19 cellular contexts compared by ENCODE assay signal in genomic region chr16:10966129-10966528, GRCh38. TPM values are rescaled to one million over a fixed set of nuclear protein-coding genes. Genes with fewer than 3 reads are reported as not detected.
DNase-seq lines count a peak whose midpoint lies in the region; ATAC-seq and TF ChIP-seq lines count a peak whose summit lies in the region.
"Had no signal": no experiment of that assay in that cellular context is flagged by ENCODE, and none has a peak within 500 bp of the region (broad histone marks: within the 10 kb centered on the region; RNA-seq: fewer than 3 reads in every experiment).

No MANE protein-coding gene starts in this region.

- DNase-seq in activated naive CD4-positive, alpha-beta T cell treated with anti-CD3 and anti-CD28 coated beads, Interleukin-2, amount 50 U/mL, for 16 hours, result no peak
- no peak for DNase-seq in activated naive CD4-positive, alpha-beta T cell treated with anti-CD3 and anti-CD28 coated beads, Interleukin-2, amount 50 U/mL, for 72 hours (ENCODE audit: low spot score in 2 of 2)
- DNase-seq in stimulated activated naive B cell treated with anti-CD40 and anti-IgM and Interleukin-4, amounts not matched to agents 10 μg/mL and 1 μg/mL and 100 μg/mL, for 72 hours, result no peak
- DNase-seq in NCI-H1436 treated with DMSO at 0.1 percent for 48 hours (lab: John Stamatoyannopoulos, UW) (no peak), H4 (ENCODE audit: low spot score) (no peak), NCI-H187 (lab: John Stamatoyannopoulos, UW) (no peak)
- DNase-seq: adrenal gland, EL, esophagus squamous epithelium, IMR-90, NCI-H1092, NCI-H69, pancreas, PC-9, sigmoid colon, substantia nigra had no signal

- H3K9ac ChIP-seq in OCI-LY1 (ENCODE audit: low read length), result no peak overlapping the region

- H3K4me2 ChIP-seq in OCI-LY1 (ENCODE audit: low read length), result no peak overlapping the region
- H3K4me2 ChIP-seq: PC-9 had no signal

- no peaks in the 10 kb centered on the region for H3K9me3 Mint-ChIP-seq in activated naive CD4-positive, alpha-beta T cell treated with anti-CD3 and anti-CD28 coated beads, Interleukin-2, amount 50 U/mL, for 24 hours
- H3K9me3 Mint-ChIP-seq in activated naive CD4-positive, alpha-beta T cell treated with anti-CD3 and anti-CD28 coated beads, Interleukin-2, amount 50 U/mL, for 72 hours, result peaks cover 0 to 8% of the 10 kb centered on the region in 2 donors
- H3K9me3 Mint-ChIP-seq in stimulated activated naive B cell treated with anti-CD40 and anti-IgM and Interleukin-4, amounts not matched to agents 10 μg/mL and 1 μg/mL and 100 μg/mL, for 72 hours, result peaks cover 6 to 8% of the 10 kb centered on the region in 2 donors

- H3K4me3 ChIP-seq in OCI-LY1 (ENCODE audit: low read depth, low read length, poor library complexity, severe bottlenecking), result no peak overlapping the region
- H3K4me3 ChIP-seq: adrenal gland, cardiac muscle cell, esophagus squamous epithelium, pancreas, PC-9, sigmoid colon had no signal

- no peaks in the 10 kb centered on the region for H3K79me2 ChIP-seq in OCI-LY1 (ENCODE audit: insufficient read depth, low read length)

- H3K36me3 Mint-ChIP-seq in activated naive CD4-positive, alpha-beta T cell treated with anti-CD3 and anti-CD28 coated beads, Interleukin-2, amount 50 U/mL, for 24 hours, result peaks cover 11% of the 10 kb centered on the region
- peaks cover 17 to 31% of the 10 kb centered on the region in 2 donors for H3K36me3 Mint-ChIP-seq in activated naive CD4-positive, alpha-beta T cell treated with anti-CD3 and anti-CD28 coated beads, Interleukin-2, amount 50 U/mL, for 72 hours
- peaks cover 74 to 93% of the 10 kb centered on the region in 2 donors for H3K36me3 Mint-ChIP-seq in stimulated activated naive B cell treated with anti-CD40 and anti-IgM and Interleukin-4, amounts not matched to agents 10 μg/mL and 1 μg/mL and 100 μg/mL, for 72 hours

- H3K9me3 ChIP-seq in OCI-LY1 (ENCODE audit: low read length), result no peaks in the 10 kb centered on the region
- H3K9me3 ChIP-seq: adrenal gland, esophagus squamous epithelium, pancreas, sigmoid colon had no signal

- H2AFZ ChIP-seq in OCI-LY1 (ENCODE audit: low read length), result no peak overlapping the region
- H2AFZ ChIP-seq: PC-9 had no signal

- H3K36me3 ChIP-seq in OCI-LY1 (ENCODE audit: insufficient read depth, low read length), result peaks cover 37% of the 10 kb centered on the region
- H3K36me3 ChIP-seq: cardiac muscle cell, pancreas had no signal

- H3K4me1 ChIP-seq in OCI-LY1 (ENCODE audit: insufficient read depth, low read length, severe bottlenecking), result peaks cover 27% of the 10 kb centered on the region

- H3K9me2 ChIP-seq in OCI-LY1 (ENCODE audit: low read depth, low read length), result no peaks in the 10 kb centered on the region

- H3K27ac ChIP-seq in OCI-LY1 (ENCODE audit: low read depth, low read length, poor library complexity, severe bottlenecking), result peak overlapping the region; percentile 27
- H3K27ac ChIP-seq: adrenal gland, cardiac muscle cell, esophagus squamous epithelium, pancreas, PC-9, sigmoid colon had no signal

- H3K27me3 ChIP-seq in OCI-LY1 (ENCODE audit: insufficient read depth, low read length), result no peaks in the 10 kb centered on the region
- H3K27me3 ChIP-seq: adrenal gland, cardiac muscle cell, esophagus squamous epithelium, pancreas, sigmoid colon had no signal

- no peaks in the 10 kb centered on the region for H4K20me1 ChIP-seq in OCI-LY1 (ENCODE audit: insufficient read depth, low read length)

- TF ChIP-seq CTCF in OCI-LY1 (IDR thresholded peaks at IDR 0.05; ENCODE audit: low read length), result no peak

- peaks cover 24% of the 10 kb centered on the region for H3K4me1 Mint-ChIP-seq in activated naive CD4-positive, alpha-beta T cell treated with anti-CD3 and anti-CD28 coated beads, Interleukin-2, amount 50 U/mL, for 24 hours
- peaks cover 55 to 94% of the 10 kb centered on the region in 2 donors for H3K4me1 Mint-ChIP-seq in stimulated activated naive B cell treated with anti-CD40 and anti-IgM and Interleukin-4, amounts not matched to agents 10 μg/mL and 1 μg/mL and 100 μg/mL, for 72 hours

- H3F3A ChIP-seq in OCI-LY1 (ENCODE audit: insufficient read depth, low read length), result no peaks in the 10 kb centered on the region

- peak overlapping the region; percentile 87 for H3K27ac Mint-ChIP-seq in activated naive CD4-positive, alpha-beta T cell treated with anti-CD3 and anti-CD28 coated beads, Interleukin-2, amount 50 U/mL, for 24 hours
- peak overlapping the region; percentile 98 to 99 for H3K27ac Mint-ChIP-seq in activated naive CD4-positive, alpha-beta T cell treated with anti-CD3 and anti-CD28 coated beads, Interleukin-2, amount 50 U/mL, for 72 hours
- peak overlapping the region; percentile 100 for H3K27ac Mint-ChIP-seq in stimulated activated naive B cell treated with anti-CD40 and anti-IgM and Interleukin-4, amounts not matched to agents 10 μg/mL and 1 μg/mL and 100 μg/mL, for 72 hours

- peak overlapping the region; percentile 3 for H3K4me3 Mint-ChIP-seq in activated naive CD4-positive, alpha-beta T cell treated with anti-CD3 and anti-CD28 coated beads, Interleukin-2, amount 50 U/mL, for 24 hours
- H3K4me3 Mint-ChIP-seq in stimulated activated naive B cell treated with anti-CD40 and anti-IgM and Interleukin-4, amounts not matched to agents 10 μg/mL and 1 μg/mL and 100 μg/mL, for 72 hours, result peak overlapping the region; percentile 61 to 76

- no peak for ATAC-seq in activated naive CD4-positive, alpha-beta T cell treated with anti-CD3 and anti-CD28 coated beads, Interleukin-2, amount 50 U/mL, for 72 hours
- ATAC-seq in stimulated activated naive B cell treated with anti-CD40 and anti-IgM and Interleukin-4, amounts not matched to agents 10 μg/mL and 1 μg/mL and 100 μg/mL, for 72 hours (replicated peaks), result no peak
- ATAC-seq: pancreas had no signal

- no peaks in the 10 kb centered on the region for H3K27me3 Mint-ChIP-seq in activated naive CD4-positive, alpha-beta T cell treated with anti-CD3 and anti-CD28 coated beads, Interleukin-2, amount 50 U/mL, for 24 hours
- H3K27me3 Mint-ChIP-seq in stimulated activated naive B cell treated with anti-CD40 and anti-IgM and Interleukin-4, amounts not matched to agents 10 μg/mL and 1 μg/mL and 100 μg/mL, for 72 hours, result no peaks in the 10 kb centered on the region

RNA-seq across cellular contexts. Expression of gene CLEC16A, which starts 21.8 kb away (rescaled TPM):
- total RNA-seq in activated naive CD4-positive, alpha-beta T cell treated with anti-CD3 and anti-CD28 coated beads, Interleukin-2, amount 50 U/mL, for 72 hours, result 10 to 100 TPM; 28.0 to 33.2 TPM
- 4.5 and 7.2 TPM in 2 replicates for total RNA-seq in H4 (2014; rRNA removed; shearing (Covaris generic))

RNA-seq across cellular contexts. Expression of gene DEXI, which starts 23.9 kb away (rescaled TPM):
- total RNA-seq in activated naive CD4-positive, alpha-beta T cell treated with anti-CD3 and anti-CD28 coated beads, Interleukin-2, amount 50 U/mL, for 72 hours, result 10 to 100 TPM; 17.1 to 30.2 TPM
- total RNA-seq in H4 (2014; rRNA removed; shearing (Covaris generic)), result 39.9 and 42.0 TPM in 2 replicates
